ENCODE assay signal across 8 cellular contexts in genomic region chr11:10857604-10858504, GRCh38. TPM values are rescaled to one million over a fixed set of nuclear protein-coding genes. Genes with fewer than 3 reads are reported as not detected.
DNase-seq lines count a peak whose midpoint lies in the region; ATAC-seq, FAIRE-seq and TF ChIP-seq lines count a peak whose summit lies in the region.

TSS of gene ZBED5 (minus strand) at chr11:10858053. CDS start at chr11:10854945, 3,108 bp downstream.

- peak within 1 kb of the TSS; percentile 88 for H3K9ac ChIP-seq in smooth muscle cell (ENCODE audit: low read depth)

- FAIRE-seq in bronchial epithelial cell (lab: Jason Lieb, UNC) = no peak

- H2AFZ ChIP-seq in smooth muscle cell (ENCODE audit: low read depth) = peak within 1 kb of the TSS; percentile 84

- no peaks in the 10 kb centered on the region for H3F3A ChIP-seq in smooth muscle cell (ENCODE audit: low read depth)

- 1% methylated on average over 72 of the region's 72 CpGs for WGBS in smooth muscle cell (ENCODE audit: low lambda C conversion rate)

- ATAC-seq in GM18907 (IDR thresholded peaks at IDR 0.05; ENCODE audit: unreplicated experiment) (peak; percentile 92), HG03159 (IDR thresholded peaks at IDR 0.05; ENCODE audit: unreplicated experiment) (peak; percentile 89)

- peaks cover 4% of the 10 kb centered on the region for H3K36me3 ChIP-seq in bronchial epithelial cell (ENCODE audit: control insufficient read depth, insufficient read depth, low read length)
- H3K36me3 ChIP-seq in smooth muscle cell (ENCODE audit: low read depth) = peaks cover 20% of the 10 kb centered on the region

- CTCF ChIA-PET in AG04450 (lab: Charles Lee) = interaction anchor here (0.6 to 1.8 kb wide), 7 partner anchors 21 to 88 kb away, joined by 3 to 7 read pairs (median 3); no protein-coding TSS in a partner anchor

- H3K27me3 ChIP-seq in AG04450 (ENCODE audit: control insufficient read depth, insufficient read depth, low read length) = no peaks in the 10 kb centered on the region
- H3K27me3 ChIP-seq in bronchial epithelial cell (ENCODE audit: control insufficient read depth, insufficient read depth, low read length) = no peaks in the 10 kb centered on the region
- no peaks in the 10 kb centered on the region for H3K27me3 ChIP-seq in smooth muscle cell (ENCODE audit: low read depth)

- DNase-seq in AG04450 (ENCODE audit: low read depth, low spot score) = peak; percentile 91
- DNase-seq in NCI-H2227 treated with DMSO at 0.1 percent for 48 hours (lab: John Stamatoyannopoulos, UW) = peak; percentile 97
- peak; percentile 91 for DNase-seq in bronchial epithelial cell (ENCODE audit: low read depth)
- peak; percentile 93 for DNase-seq in iPS-NIHi11 (ENCODE audit: low spot score)
- DNase-seq in smooth muscle cell (lab: John Stamatoyannopoulos, UW; ENCODE audit: unreplicated experiment) = peak; percentile 94

- H4K20me1 ChIP-seq in smooth muscle cell (ENCODE audit: low read depth) = no peaks in the 10 kb centered on the region

- H3K4me1 ChIP-seq in smooth muscle cell (ENCODE audit: low read depth) = peaks cover 8% of the 10 kb centered on the region

- POLR2A ChIA-PET in AG04450 (lab: Yijun Ruan, JAX) = interaction anchor here (0.6 to 4.5 kb wide), 17 partner anchors 9 to 99 kb away, joined by 3 to 146 read pairs (median 6); partner anchors contain the start of gene EIF4G2

- H3K4me3 ChIP-seq in AG04450 (ENCODE audit: low read depth, low read length) = peak within 1 kb of the TSS; percentile 92
- H3K4me3 ChIP-seq in WI38 (ENCODE audit: low read depth, low read length) = peak within 1 kb of the TSS; percentile 96
- H3K4me3 ChIP-seq in bronchial epithelial cell (ENCODE audit: low read depth, low read length) = peak within 1 kb of the TSS; percentile 95
- peak within 1 kb of the TSS; percentile 73 for H3K4me3 ChIP-seq in smooth muscle cell

- H3K9me3 ChIP-seq in AG04450 (ENCODE audit: control insufficient read depth, insufficient read depth, low read length) = no peaks in the 10 kb centered on the region
- H3K9me3 ChIP-seq in smooth muscle cell (replicated peaks; ENCODE audit: low read depth) = no peaks in the 10 kb centered on the region

- H3K79me2 ChIP-seq in smooth muscle cell (ENCODE audit: low read depth) = peaks cover 61% of the 10 kb centered on the region

- peak within 1 kb of the TSS; percentile 90 for H3K4me2 ChIP-seq in smooth muscle cell

- TF ChIP-seq CTCF in AG04450 (IDR thresholded peaks at IDR 0.05; ENCODE audit: low read depth, low read length) = peak; percentile 25
- no peak for TF ChIP-seq CTCF in WI38 (IDR thresholded peaks at IDR 0.05; ENCODE audit: low read depth, low read length)
- TF ChIP-seq CTCF in bronchial epithelial cell (IDR thresholded peaks at IDR 0.05; ENCODE audit: insufficient read depth, low read length, severe bottlenecking) = peak; percentile 33
- peak; percentile 11 for TF ChIP-seq CTCF in smooth muscle cell (IDR thresholded peaks at IDR 0.05; ENCODE audit: borderline replicate concordance, insufficient read depth, poor library complexity, severe bottlenecking)

- H3K27ac ChIP-seq in AG04450 (ENCODE audit: low read depth, low read length) (peak within 1 kb of the TSS; percentile 97), smooth muscle cell (ENCODE audit: low read depth) (peak within 1 kb of the TSS; percentile 93)

RNA-seq across cellular contexts. Expression of gene ZBED5, which starts in this region (rescaled TPM):
- polyA plus RNA-seq in AG04450 (2011; rRNA removed) (77.5 and 87.7 TPM in 2 replicates), smooth muscle cell (22.6 and 26.0 TPM in 2 replicates)
- polyA minus RNA-seq in AG04450 (2011; rRNA and poly(A)+ RNA removed) = 139 and 188 TPM in 2 replicates
- total RNA-seq in bronchial epithelial cell (19.5 and 32.9 TPM in 2 replicates), smooth muscle cell (30.6 and 42.7 TPM in 2 replicates)

Comparison
In these comparisons a context has a peak if more than half of its experiments do, and no peak if none do; other contexts are left out.
1. Peak in every context shown above with its lines: DNase-seq, ATAC-seq, H3K4me3 ChIP-seq and H3K27ac ChIP-seq.